Comparison of ENCODE assay signal across 10 cellular contexts in the genomic region with DNA sequence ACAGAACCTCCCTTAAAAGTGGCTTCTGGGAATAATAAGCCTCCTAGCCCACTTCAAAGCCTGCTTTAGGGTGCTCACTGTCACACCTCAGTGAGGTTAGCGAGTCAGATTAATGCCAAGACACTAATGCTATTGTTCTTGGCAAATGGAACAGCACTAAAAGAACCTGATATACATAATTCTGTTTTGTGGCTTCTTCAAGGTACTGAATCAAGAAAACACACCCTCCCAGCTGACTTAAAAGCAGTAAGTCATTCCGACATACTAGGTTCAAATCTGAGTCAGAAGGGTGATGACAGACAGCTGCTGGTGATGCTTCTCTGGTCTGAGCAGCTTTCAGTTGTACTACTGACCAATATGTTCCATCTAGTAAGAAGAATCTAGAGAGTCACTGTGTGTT.
DNase-seq lines count a peak whose midpoint lies in the region; ATAC-seq and TF ChIP-seq lines count a peak whose summit lies in the region.
"Had no signal": no experiment of that assay in that cellular context is flagged by ENCODE, and none has a peak within 500 bp of the region (broad histone marks: within the 10 kb centered on the region; RNA-seq: fewer than 3 reads in every experiment).

No MANE protein-coding gene starts in this region.

- DNase-seq in GM10266 (ENCODE audit: extremely low spot score) (peak; percentile 50), astrocyte of the hippocampus (ENCODE audit: low read depth, low spot score) (peak; percentile 54), AG08396 (ENCODE audit: low spot score) (no peak), T-cell (no peak), cardiac septum (ENCODE audit: low spot score) (no peak), right lobe of liver (no peak)
- DNase-seq: activated CD4-positive, alpha-beta T cell treated with anti-CD3 and anti-CD28 coated beads, Interleukin-2, amount 50 U/mL, for 1 hour; NCI-H1417 had no signal

- ATAC-seq in GM19324 (IDR thresholded peaks at IDR 0.05; ENCODE audit: low FRiP score, unreplicated experiment) (peak; percentile 93), HG03039 (IDR thresholded peaks at IDR 0.05; ENCODE audit: unreplicated experiment) (peak; percentile 100), T-cell (replicated peaks in 1 of 4) (no peak), right lobe of liver (no peak)

- POLR2A ChIA-PET in T-cell (lab: Charles Lee), result no interaction called here

- no peaks in the 10 kb centered on the region for H3K4me1 ChIP-seq in right lobe of liver

- peaks cover 4 to 6% (median 5%) of the 10 kb centered on the region in 3 donors for H3K9me3 Mint-ChIP-seq in T-cell

- WGBS in right lobe of liver (ENCODE audit: insufficient coverage, low coverage, low lambda C conversion rate, missing lambda C conversion rate), result 80% methylated on average over 2 of the region's 2 CpGs

- no peak for TF ChIP-seq POLR2A in right lobe of liver (IDR thresholded peaks at IDR 0.05)

- H3K27me3 ChIP-seq in right lobe of liver, result no peaks in the 10 kb centered on the region

- no peak overlapping the region for H3K27ac ChIP-seq in right lobe of liver

- no peak overlapping the region for H3K4me3 ChIP-seq in right lobe of liver

- H3K9me3 ChIP-seq in right lobe of liver, result no peaks in the 10 kb centered on the region

- TF ChIP-seq CTCF in GM10266 (IDR thresholded peaks at IDR 0.05; ENCODE audit: control insufficient read depth, insufficient read depth, low read depth, missing control alignments) (no peak), right lobe of liver (IDR thresholded peaks at IDR 0.05) (no peak)

- no peaks in the 10 kb centered on the region for H3K27me3 Mint-ChIP-seq in T-cell

- H3K36me3 ChIP-seq in right lobe of liver, result no peaks in the 10 kb centered on the region

- H3K36me3 Mint-ChIP-seq in T-cell, result peaks cover 48% of the 10 kb centered on the region

- H3K4me3 Mint-ChIP-seq in T-cell, result no peak overlapping the region

- intact Hi-C loops in cardiac septum (cut with DNase I) (no loop called here), right lobe of liver (cut with DNase I) (no loop called here)

- no peak overlapping the region for H3K27ac Mint-ChIP-seq in T-cell

- CTCF ChIA-PET in T-cell (lab: Charles Lee), result no interaction called here

- H3K4me1 Mint-ChIP-seq in T-cell, result peaks cover 0 to 3% (median 0%) of the 10 kb centered on the region in 3 donors

Comparison
In these comparisons a context has a peak if more than half of its experiments do, and no peak if none do; other contexts are left out.
1. DNase-seq: peak in GM10266 (single experiment) and astrocyte of the hippocampus (single experiment); none in AG08396 (single experiment), T-cell (0 of 34), cardiac septum (single experiment) and right lobe of liver (0 of 3).
2. ATAC-seq: peak in GM19324 (single experiment) and HG03039 (single experiment); none in T-cell (0 of 4) and right lobe of liver (0 of 4).